Comparison of ENCODE assay signal across 8 cellular contexts in genomic region chr3:189270248-189270832, GRCh38.
DNase-seq lines count a peak whose midpoint lies in the region; ATAC-seq, FAIRE-seq and TF ChIP-seq lines count a peak whose summit lies in the region.

No MANE protein-coding gene starts in this region.

- peak; percentile 39 for DNase-seq in DND-41
- peak; percentile 58 for DNase-seq in LNCaP clone FGC (ENCODE audit: low read depth)
- peak; percentile 39 for DNase-seq in RCC 7860 (ENCODE audit: low spot score)
- DNase-seq in anterior cingulate cortex (lab: John Stamatoyannopoulos, UW), result peak in 40 of 58 donors; percentile 1 to 57 (median 16)
- peak; percentile 36 for DNase-seq in iPS DF 4.7 (ENCODE audit: extremely low read depth, low spot score)
- peak; percentile 12 to 32 (median 18) for DNase-seq in stimulated activated CD4-positive, alpha-beta T cell treated with anti-CD3 and anti-CD28 coated beads, TNF-alpha, amount 100 ng/mL, for 24 hours (ENCODE audit: low read depth in 3 of 3)

- no peak overlapping the region for H2AFZ ChIP-seq in DND-41 (ENCODE audit: low read depth, low read length)

- H3K27ac ChIP-seq in DND-41 (ENCODE audit: low read length), result no peak overlapping the region

- ATAC-seq in DND-41 (ENCODE audit: insufficient read depth, low read depth) (peak; percentile 72; the same call in 1 of the 3 replicates), GM21576 (IDR thresholded peaks at IDR 0.05; ENCODE audit: unreplicated experiment) (peak; percentile 90), GM21528 (IDR thresholded peaks at IDR 0.05; ENCODE audit: low FRiP score, unreplicated experiment) (no peak)

- H3K36me3 ChIP-seq in DND-41 (ENCODE audit: insufficient read depth, low read length), result no peaks in the 10 kb centered on the region

- peaks cover 10% of the 10 kb centered on the region for H3K27me3 ChIP-seq in DND-41 (ENCODE audit: insufficient read depth, low read length, poor library complexity)

- H3K9ac ChIP-seq in DND-41 (ENCODE audit: low read depth, low read length), result no peak overlapping the region

- no peaks in the 10 kb centered on the region for H3K79me2 ChIP-seq in DND-41 (ENCODE audit: insufficient read depth, low read length)

- H3K4me1 ChIP-seq in DND-41 (ENCODE audit: insufficient read depth, low read length), result no peaks in the 10 kb centered on the region

- FAIRE-seq in RCC 7860 (lab: Jason Lieb, UNC), result no peak

- H4K20me1 ChIP-seq in DND-41 (ENCODE audit: insufficient read depth, low read length), result no peaks in the 10 kb centered on the region

- TF ChIP-seq CTCF in DND-41 (IDR thresholded peaks at IDR 0.05; ENCODE audit: borderline replicate concordance, extremely low read depth, low read length, poor library complexity, severe bottlenecking) (peak; percentile 65), LNCaP clone FGC (IDR thresholded peaks at IDR 0.05; ENCODE audit: control insufficient read depth, extremely low read depth, insufficient read depth) (peak; percentile 92)

- H3K4me2 ChIP-seq in DND-41 (ENCODE audit: insufficient read depth, low read length), result no peak overlapping the region

- no peaks in the 10 kb centered on the region for H3K9me3 ChIP-seq in DND-41 (ENCODE audit: insufficient read depth, low read length, severe bottlenecking)

- no peak overlapping the region for H3K4me3 ChIP-seq in DND-41 (ENCODE audit: low read depth in 1 of 2, low read length in 2 of 2)
- no peak overlapping the region for H3K4me3 ChIP-seq in LNCaP clone FGC (ENCODE audit: low read depth, low read length)
